In genomic region chr5:141875795-141876627, GRCh38 we compare ENCODE assay signal across 8 cellular contexts. TPM values are rescaled to one million over a fixed set of nuclear protein-coding genes. Genes with fewer than 3 reads are reported as not detected.
DNase-seq lines count a peak whose midpoint lies in the region; ATAC-seq and TF ChIP-seq lines count a peak whose summit lies in the region.

No MANE protein-coding gene starts in this region.

- WGBS in esophagus squamous epithelium, 2 donors = 2 to 16% methylated on average over 3 to 8 of the region's 65 CpGs
- no CpG with 5 or more reads among the region's 65 CpGs for WGBS in neuronal stem cell (ENCODE audit: extremely low coverage in 2 of 2, insufficient read length in 2 of 2, insufficient replicate concordance in 1 of 2), 2 donors

- peak; percentile 28 for DNase-seq in COLO668 (lab: John Stamatoyannopoulos, UW; ENCODE audit: unreplicated experiment)
- DNase-seq in NCI-H526 treated with DMSO at 0.1 percent for 48 hours (lab: John Stamatoyannopoulos, UW) = peak; percentile 47
- no peak for DNase-seq in esophagus squamous epithelium (lab: John Stamatoyannopoulos, UW)
- DNase-seq in neuronal stem cell (ENCODE audit: low spot score) = no peak
- no peak for DNase-seq in NCI-H1048 (lab: John Stamatoyannopoulos, UW)
- no peak for DNase-seq in activated CD4-positive, CD25-positive, alpha-beta regulatory T cell treated with anti-CD3 and anti-CD28 coated beads, Interleukin-2, amount 50 U/mL, for 72 hours

- no peak for ATAC-seq in GM21423 (IDR thresholded peaks at IDR 0.05; ENCODE audit: unreplicated experiment)
- no peak for ATAC-seq in HG03039 (IDR thresholded peaks at IDR 0.05; ENCODE audit: unreplicated experiment)

- peak overlapping the region; percentile 64 for H4K91ac ChIP-seq in neuronal stem cell (ENCODE audit: low read depth, low read length, poor library complexity)

- H3K27ac ChIP-seq in esophagus squamous epithelium (peak overlapping the region; percentile 88 to 90 (median 89)), neuronal stem cell (replicated peaks; ENCODE audit: low read length) (peak overlapping the region; percentile 34)

- no peak for TF ChIP-seq CTCF in esophagus squamous epithelium (IDR thresholded peaks at IDR 0.05)

- peak overlapping the region; percentile 98 for H2BK120ac ChIP-seq in neuronal stem cell (ENCODE audit: low read depth, low read length)

- peak overlapping the region; percentile 78 for H3K14ac ChIP-seq in neuronal stem cell (ENCODE audit: low read length)

- peak overlapping the region; percentile 92 for H3K9ac ChIP-seq in neuronal stem cell (ENCODE audit: low read depth, low read length, poor library complexity)

- H3K18ac ChIP-seq in neuronal stem cell (ENCODE audit: low read length) = peak overlapping the region; percentile 98

- H3K23ac ChIP-seq in neuronal stem cell (ENCODE audit: low read depth, low read length, poor library complexity) = peak overlapping the region; percentile 86

- H3K4me3 ChIP-seq in esophagus squamous epithelium = peak overlapping the region; percentile 71 to 82 (median 76)
- peak overlapping the region; percentile 69 to 89 for H3K4me3 ChIP-seq in neuronal stem cell (ENCODE audit: low read length in 2 of 2)

- H4K8ac ChIP-seq in neuronal stem cell (ENCODE audit: low read depth, low read length) = peak overlapping the region; percentile 66

- H3K9me3 ChIP-seq in esophagus squamous epithelium = no peaks in the 10 kb centered on the region
- no peaks in the 10 kb centered on the region for H3K9me3 ChIP-seq in neuronal stem cell (replicated peaks in 1 of 2; ENCODE audit: control insufficient read depth in 2 of 2, insufficient read depth in 1 of 2, low read depth in 1 of 2, low read length in 2 of 2)

- H3K36me3 ChIP-seq in esophagus squamous epithelium (no peaks in the 10 kb centered on the region), neuronal stem cell (replicated peaks in 1 of 2; ENCODE audit: control insufficient read depth in 2 of 2, insufficient read depth in 2 of 2, low read length in 2 of 2) (peaks cover 0 to under 1% of the 10 kb centered on the region in 2 donors)

- peaks cover 14% of the 10 kb centered on the region for H3K79me1 ChIP-seq in neuronal stem cell (ENCODE audit: low read depth, low read length)

- intact Hi-C loops in esophagus squamous epithelium (cut with DNase I) = no loop called here

- H2AFZ ChIP-seq in neuronal stem cell (ENCODE audit: low read length) = peak overlapping the region; percentile 79

- H3K4ac ChIP-seq in neuronal stem cell (ENCODE audit: low read length) = peak overlapping the region; percentile 37

- peak in 1 of 4 donors; percentile 47 for TF ChIP-seq POLR2A in esophagus squamous epithelium (IDR thresholded peaks at IDR 0.05)

- H2BK12ac ChIP-seq in neuronal stem cell (ENCODE audit: low read length) = no peak overlapping the region

- H2BK15ac ChIP-seq in neuronal stem cell (ENCODE audit: low read length) = peak overlapping the region; percentile 97

- peak overlapping the region; percentile 98 for H2AK5ac ChIP-seq in neuronal stem cell (ENCODE audit: low read depth, low read length)

- peak overlapping the region; percentile 99 for H3K4me2 ChIP-seq in neuronal stem cell (ENCODE audit: insufficient read depth, low read length, poor library complexity, severe bottlenecking)

- peaks cover 30 to 98% (median 40%) of the 10 kb centered on the region in 3 donors for H3K4me1 ChIP-seq in esophagus squamous epithelium
- H3K4me1 ChIP-seq in neuronal stem cell (ENCODE audit: control insufficient read depth in 2 of 2, insufficient read depth in 1 of 2, low read depth in 1 of 2, low read length in 2 of 2) = peaks cover 36 to 44% of the 10 kb centered on the region in 2 donors

- H3K27me3 ChIP-seq in esophagus squamous epithelium (peaks cover 0 to 76% (median 9%) of the 10 kb centered on the region in 4 donors), neuronal stem cell (ENCODE audit: control insufficient read depth in 3 of 3, insufficient read depth in 3 of 3, low read depth in 1 of 3, low read length in 3 of 3) (peaks cover 0 to 9% (median 0%) of the 10 kb centered on the region in 3 experiments)

- peak overlapping the region; percentile 72 for H2BK5ac ChIP-seq in neuronal stem cell (ENCODE audit: low read length)

RNA-seq across cellular contexts. Expression of gene PCDH1, which starts 2.2 kb away (rescaled TPM):
- 100 to 1,000 TPM in 1 of 4 donors, 10 to 100 TPM in 3; 51.3 to 131 (median 67.9) TPM for total RNA-seq in esophagus squamous epithelium
- 7.6 TPM for polyA plus RNA-seq in neuronal stem cell (2013, experiment 1 of 2)
- polyA plus RNA-seq in neuronal stem cell (2013, experiment 2 of 2) = 7.7 TPM

RNA-seq across cellular contexts. Expression of gene DELE1, which starts 47.7 kb away (rescaled TPM):
- total RNA-seq in esophagus squamous epithelium = 10 to 100 TPM; 27.3 to 68.5 (median 37.1) TPM
- polyA plus RNA-seq in neuronal stem cell (2013, experiment 1 of 2) = 40.3 TPM
- polyA plus RNA-seq in neuronal stem cell (2013, experiment 2 of 2) = 38.7 TPM

Comparison
In these comparisons a context has a peak if more than half of its experiments do, and no peak if none do; other contexts are left out.
1. DNase-seq: peak in COLO668 (single experiment) and NCI-H526 treated with DMSO at 0.1 percent for 48 hours (single experiment); none in esophagus squamous epithelium (single experiment), neuronal stem cell (single experiment), NCI-H1048 (single experiment) and activated CD4-positive, CD25-positive, alpha-beta regulatory T cell treated with anti-CD3 and anti-CD28 coated beads, Interleukin-2, amount 50 U/mL, for 72 hours (single experiment).